In the genomic region with DNA sequence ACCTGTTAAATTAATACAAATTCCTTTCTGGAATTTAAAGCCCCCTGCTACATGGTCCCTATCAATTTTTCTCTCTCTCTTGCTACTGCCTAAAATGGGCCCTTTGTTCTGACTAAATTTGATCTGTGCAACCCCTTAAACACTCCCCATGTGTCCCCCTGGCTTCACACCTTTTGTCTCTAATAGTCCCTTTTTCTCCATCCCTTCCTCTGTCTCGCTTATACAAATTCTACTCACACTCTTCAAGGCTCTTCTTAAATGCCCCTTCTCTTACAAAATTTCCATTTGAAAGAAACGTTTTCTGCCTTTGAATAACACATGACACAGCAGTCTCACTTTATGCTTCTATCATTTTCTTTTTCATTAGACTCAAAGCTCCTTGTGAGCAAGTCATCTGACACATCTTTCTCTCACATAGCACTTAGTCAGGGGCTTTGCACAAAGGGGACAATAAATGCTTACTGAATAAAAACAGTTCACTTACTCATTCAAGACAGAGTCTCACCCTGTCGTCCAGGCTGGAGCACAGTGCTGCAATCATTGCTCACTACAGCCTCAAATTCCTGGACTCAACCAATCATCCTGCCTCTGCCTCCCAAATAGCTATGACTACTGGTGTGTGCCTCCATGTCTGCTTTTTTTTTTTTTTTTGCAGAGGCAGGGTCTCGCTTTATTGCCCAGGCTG, we compare ENCODE assay signal across 19 cellular contexts. TPM values are rescaled to one million over a fixed set of nuclear protein-coding genes. Genes with fewer than 3 reads are reported as not detected.
DNase-seq lines count a peak whose midpoint lies in the region; ATAC-seq and TF ChIP-seq lines count a peak whose summit lies in the region.
"Had no signal": no experiment of that assay in that cellular context is flagged by ENCODE, and none has a peak within 500 bp of the region (broad histone marks: within the 10 kb centered on the region; RNA-seq: fewer than 3 reads in every experiment).

No MANE protein-coding gene starts in this region.

- H3K9me3 ChIP-seq in HUES6 (ENCODE audit: control insufficient read depth, insufficient read depth, low read depth, low read length) (no peaks in the 10 kb centered on the region), heart left ventricle (no peaks in the 10 kb centered on the region), breast epithelium (no peaks in the 10 kb centered on the region)
- H3K9me3 ChIP-seq: esophagus muscularis mucosa, heart right ventricle had no signal

- DNase-seq in EH (ENCODE audit: low read depth), result peak; percentile 50
- DNase-seq in brain microvascular endothelial cell, result peak; percentile 17
- peak; percentile 27 for DNase-seq in medulla oblongata (ENCODE audit: extremely low spot score)
- no peak for DNase-seq in heart left ventricle
- no peak for DNase-seq in breast epithelium (ENCODE audit: low spot score in 2 of 2)
- no peak for DNase-seq in GM10248 (ENCODE audit: extremely low spot score)
- DNase-seq: activated CD8-positive, alpha-beta T cell treated with anti-CD3 and anti-CD28 coated beads for 36 hours; activated effector memory CD4-positive, alpha-beta T cell treated with Interleukin-2 at 50 U/mL for 16 hours; aorta; cortex of kidney; heart right ventricle; left colon; NCI-H187 treated with DMSO at 0.1 percent for 48 hours; NCI-H510A treated with DMSO at 0.1 percent for 48 hours; stimulated activated CD4-positive, alpha-beta T cell treated with anti-CD3 and anti-CD28 coated beads, Interleukin-15, amount 100 ng/mL, for 24 hours had no signal

- WGBS in heart left ventricle, 4 donors, result 71 to 79% (median 78%) methylated on average over 4 of the region's 4 CpGs

- peak overlapping the region; percentile 16 for H3K27ac ChIP-seq in HUES6 (ENCODE audit: low read depth, low read length)
- H3K27ac ChIP-seq in brain microvascular endothelial cell, result no peak overlapping the region
- no peak overlapping the region for H3K27ac ChIP-seq in heart left ventricle
- no peak overlapping the region for H3K27ac ChIP-seq in breast epithelium
- H3K27ac ChIP-seq: heart right ventricle had no signal

- CTCF ChIA-PET in GM10248 (lab: Yijun Ruan, JAX), result interaction anchor here (1.5 to 4.7 kb wide), 3 partner anchors 32 to 421 kb away, joined by 3 to 101 read pairs (median 33); a partner anchor contains a TSS

- H3K36me3 ChIP-seq in HUES6 (ENCODE audit: control insufficient read depth, insufficient read depth, low read length) (peaks cover 26% of the 10 kb centered on the region), brain microvascular endothelial cell (replicated peaks) (peaks cover 11% of the 10 kb centered on the region), heart left ventricle (peaks cover 0 to 37% (median 13%) of the 10 kb centered on the region in 9 donors), breast epithelium (no peaks in the 10 kb centered on the region)

- peak overlapping the region; percentile 9 for H3K9ac ChIP-seq in HUES6 (ENCODE audit: low read length)

- TF ChIP-seq POLR2A in heart left ventricle (IDR thresholded peaks at IDR 0.05) (no peak), breast epithelium (IDR thresholded peaks at IDR 0.05) (no peak)

- peaks cover 32% of the 10 kb centered on the region for H3K4me1 ChIP-seq in HUES6 (ENCODE audit: control insufficient read depth, insufficient read depth, low read length)
- H3K4me1 ChIP-seq in heart left ventricle, result peaks cover 0 to 24% (median 9%) of the 10 kb centered on the region in 12 donors
- H3K4me1 ChIP-seq in breast epithelium, result no peaks in the 10 kb centered on the region

- no peak overlapping the region for H3K4me3 ChIP-seq in HUES6 (ENCODE audit: low read depth, low read length)
- no peak overlapping the region for H3K4me3 ChIP-seq in brain microvascular endothelial cell (ENCODE audit: low read depth, low read length)
- H3K4me3 ChIP-seq in heart left ventricle, result no peak overlapping the region
- H3K4me3 ChIP-seq in breast epithelium, result no peak overlapping the region
- H3K4me3 ChIP-seq: esophagus muscularis mucosa, heart right ventricle had no signal

- POLR2A ChIA-PET in GM10248 (lab: Yijun Ruan, JAX), result no interaction called here

- in situ Hi-C loops in brain microvascular endothelial cell (cut with HindIII; ENCODE audit: low pct_ligation_motif_present, low sequenced_read_pairs), result no loop called here

- TF ChIP-seq CTCF in brain microvascular endothelial cell (IDR thresholded peaks at IDR 0.05; ENCODE audit: low read depth, low read length, missing control alignments) (no peak), heart left ventricle (IDR thresholded peaks at IDR 0.05) (no peak), breast epithelium (IDR thresholded peaks at IDR 0.05) (no peak), GM10248 (IDR thresholded peaks at IDR 0.05; ENCODE audit: control extremely low read depth, extremely low read depth, low read depth, missing control alignments) (no peak)

- intact Hi-C loops in heart left ventricle (cut with DNase I) (loop anchor here in 6 of 10 donors (5.0 to 10.0 kb wide), 4 partner anchors 100 to 417 kb away; a partner anchor contains a TSS), breast epithelium (cut with DNase I; ENCODE audit: low total_unique reads) (loop anchor here (10.0 kb wide), 3 partner anchors 210 to 730 kb away; no protein-coding TSS in a partner anchor)

- no peaks in the 10 kb centered on the region for H3K27me3 ChIP-seq in HUES6 (ENCODE audit: control insufficient read depth, insufficient read depth, low read length)
- no peaks in the 10 kb centered on the region for H3K27me3 ChIP-seq in brain microvascular endothelial cell (replicated peaks)
- no peaks in the 10 kb centered on the region for H3K27me3 ChIP-seq in heart left ventricle
- H3K27me3 ChIP-seq in breast epithelium, result no peaks in the 10 kb centered on the region
- H3K27me3 ChIP-seq: esophagus muscularis mucosa, heart right ventricle had no signal

- no peak for ATAC-seq in heart left ventricle
- ATAC-seq in HG03108 (IDR thresholded peaks at IDR 0.05; ENCODE audit: unreplicated experiment), result no peak
- ATAC-seq: activated CD8-positive, alpha-beta T cell treated with anti-CD3 and anti-CD28 coated beads for 36 hours; heart right ventricle; left colon; SK-N-SH treated with all-trans-retinoic acid at 6 μM for 48 hours had no signal

RNA-seq across cellular contexts. Expression of a gene that starts 41.5 kb away (rescaled TPM):
- total RNA-seq in heart left ventricle (10 to 100 TPM; 28.1 to 43.7 (median 34.5) TPM), breast epithelium (10 to 100 TPM; 46.7 to 50.5 (median 47.7) TPM)
- polyA plus RNA-seq in heart left ventricle, result 10 to 100 TPM; 11.0 to 45.6 TPM

Comparison
In these comparisons a context has a peak if more than half of its experiments do, and no peak if none do; other contexts are left out.
1. DNase-seq: peak in EH (single experiment), brain microvascular endothelial cell (single experiment) and medulla oblongata (single experiment); none in heart left ventricle (0 of 5), breast epithelium (0 of 2) and GM10248 (single experiment).